25 cellular contexts compared by ENCODE assay signal in the genomic region with DNA sequence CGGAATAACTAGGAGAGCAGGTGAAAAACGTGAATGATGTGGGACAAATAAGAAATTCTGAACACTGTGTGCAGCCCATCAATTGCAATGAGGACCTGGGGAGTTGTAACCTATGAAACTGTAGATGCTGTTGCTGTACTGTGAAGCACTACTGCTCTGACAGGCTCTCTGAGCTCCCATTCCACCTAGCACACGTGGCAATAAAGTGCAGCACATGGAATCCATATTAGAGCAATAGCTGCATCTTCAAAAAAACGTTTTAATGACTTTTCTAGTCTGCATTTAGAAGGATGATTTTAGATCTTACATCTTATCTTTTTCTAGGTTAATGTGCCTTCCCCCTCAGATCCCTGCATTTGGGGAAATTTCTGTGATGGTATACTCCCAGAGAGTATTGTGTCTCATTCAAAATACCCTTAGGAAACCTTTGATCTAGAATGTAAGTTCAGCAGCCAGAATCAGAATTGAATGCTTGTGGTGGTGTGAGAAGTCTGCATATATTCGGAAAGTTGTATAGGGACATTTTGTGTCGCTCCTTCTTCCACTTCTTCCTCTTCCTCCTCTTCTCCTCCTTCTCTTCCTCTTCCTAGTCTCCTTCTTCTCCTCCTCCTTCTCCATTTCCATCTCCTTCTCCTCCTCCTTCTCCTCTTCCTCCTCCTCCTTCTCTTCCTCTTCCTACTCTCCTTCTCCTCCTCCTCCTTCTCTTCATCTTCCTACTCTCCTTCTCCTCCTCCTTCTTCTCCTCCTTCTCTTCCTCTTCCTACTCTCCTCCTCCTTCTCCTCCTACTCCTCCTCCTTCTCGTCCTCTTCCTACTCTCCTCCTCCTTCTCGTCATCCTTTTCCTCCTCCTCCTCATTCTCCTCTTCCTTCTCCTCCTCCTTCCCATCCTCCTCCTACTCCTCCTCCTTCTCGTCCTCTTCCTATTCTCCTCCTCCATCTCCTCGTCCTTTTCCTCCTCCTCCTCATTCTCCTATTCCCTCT.
"Had no signal": no experiment of that assay in that cellular context is flagged by ENCODE, and none has a peak within 500 bp of the region (broad histone marks: within the 10 kb centered on the region; RNA-seq: fewer than 3 reads in every experiment).

No MANE protein-coding gene starts in this region.

- H3K9me3 ChIP-seq: esophagus squamous epithelium, gastrocnemius medialis, neutrophil, suprapubic skin, transverse colon, upper lobe of right lung, uterus had no signal

- H3K27ac ChIP-seq: esophagus squamous epithelium, gastrocnemius medialis, neutrophil, parathyroid adenoma, suprapubic skin, transverse colon, upper lobe of right lung, uterus had no signal

- H3K4me1 ChIP-seq: esophagus squamous epithelium, gastrocnemius medialis, parathyroid adenoma, suprapubic skin, upper lobe of right lung, uterus had no signal

- H3K36me3 ChIP-seq: esophagus squamous epithelium, gastrocnemius medialis, neutrophil, suprapubic skin, transverse colon, upper lobe of right lung, uterus had no signal

- ATAC-seq: effector memory CD8-positive, alpha-beta T cell; gastrocnemius medialis; left ventricle myocardium superior; natural killer cell; sciatic nerve; stimulated activated naive CD8-positive, alpha-beta T cell treated with anti-CD3 and anti-CD28 coated beads, Interleukin-15, amount 100 ng/mL, for 72 hours; upper lobe of right lung had no signal

- H3K27me3 Mint-ChIP-seq: effector memory CD8-positive, alpha-beta T cell had no signal

- H3K4me3 Mint-ChIP-seq: effector memory CD8-positive, alpha-beta T cell; memory B cell; natural killer cell; stimulated activated naive CD8-positive, alpha-beta T cell treated with anti-CD3 and anti-CD28 coated beads, Interleukin-15, amount 100 ng/mL, for 72 hours had no signal

- H3K36me3 Mint-ChIP-seq: memory B cell, natural killer cell had no signal

- H3K27me3 ChIP-seq: neutrophil, suprapubic skin, upper lobe of right lung, uterus had no signal

- H3K79me2 ChIP-seq: parathyroid adenoma had no signal

- DNase-seq: cortex of kidney; effector memory CD8-positive, alpha-beta T cell; erythroblast; esophagus squamous epithelium; gastrocnemius medialis; head of caudate nucleus; left ventricle myocardium superior; natural killer cell; stimulated activated CD4-positive, alpha-beta T cell treated with anti-CD3 and anti-CD28 coated beads, Interleukin-12 subunit alpha, Interleukin-12 subunit beta, amount 100 ng/mL, for 4 hours; stimulated activated CD4-positive, alpha-beta T cell treated with anti-CD3 and anti-CD28 coated beads, Interleukin-1b, Interleukin-23, amount 100 ng/mL, for 48 hours; stimulated activated CD4-positive, alpha-beta T cell treated with anti-CD3 and anti-CD28 coated beads, Interleukin-4, amount 100 ng/mL, for 1 hour; stimulated activated CD8-positive, alpha-beta memory T cell treated with anti-CD3 and anti-CD28 coated beads, Interleukin-4, amount 100 ng/mL, for 48 hours; stimulated activated naive CD4-positive, alpha-beta T cell; stimulated activated naive CD8-positive, alpha-beta T cell treated with anti-CD3 and anti-CD28 coated beads, Interleukin-15, amount 100 ng/mL, for 72 hours; transverse colon; upper lobe of right lung; uterus had no signal

- H3K9me3 Mint-ChIP-seq: memory B cell; natural killer cell; stimulated activated naive CD8-positive, alpha-beta T cell treated with anti-CD3 and anti-CD28 coated beads, Interleukin-15, amount 100 ng/mL, for 72 hours had no signal

- H2AFZ ChIP-seq: parathyroid adenoma had no signal

- H3K4me3 ChIP-seq: esophagus squamous epithelium, gastrocnemius medialis, lung, smooth muscle cell, suprapubic skin, transverse colon, upper lobe of right lung, uterus had no signal

- H3K27ac Mint-ChIP-seq: effector memory CD8-positive, alpha-beta T cell; memory B cell; natural killer cell; progenitor cell of endocrine pancreas; stimulated activated naive CD8-positive, alpha-beta T cell treated with anti-CD3 and anti-CD28 coated beads, Interleukin-15, amount 100 ng/mL, for 72 hours had no signal

- H3K9ac ChIP-seq: parathyroid adenoma had no signal

- H3K4me1 Mint-ChIP-seq: memory B cell; natural killer cell; stimulated activated naive CD8-positive, alpha-beta T cell treated with anti-CD3 and anti-CD28 coated beads, Interleukin-15, amount 100 ng/mL, for 72 hours had no signal

- H3K4me2 ChIP-seq: smooth muscle cell had no signal
